8 cellular contexts compared by ENCODE assay signal in the genomic region with DNA sequence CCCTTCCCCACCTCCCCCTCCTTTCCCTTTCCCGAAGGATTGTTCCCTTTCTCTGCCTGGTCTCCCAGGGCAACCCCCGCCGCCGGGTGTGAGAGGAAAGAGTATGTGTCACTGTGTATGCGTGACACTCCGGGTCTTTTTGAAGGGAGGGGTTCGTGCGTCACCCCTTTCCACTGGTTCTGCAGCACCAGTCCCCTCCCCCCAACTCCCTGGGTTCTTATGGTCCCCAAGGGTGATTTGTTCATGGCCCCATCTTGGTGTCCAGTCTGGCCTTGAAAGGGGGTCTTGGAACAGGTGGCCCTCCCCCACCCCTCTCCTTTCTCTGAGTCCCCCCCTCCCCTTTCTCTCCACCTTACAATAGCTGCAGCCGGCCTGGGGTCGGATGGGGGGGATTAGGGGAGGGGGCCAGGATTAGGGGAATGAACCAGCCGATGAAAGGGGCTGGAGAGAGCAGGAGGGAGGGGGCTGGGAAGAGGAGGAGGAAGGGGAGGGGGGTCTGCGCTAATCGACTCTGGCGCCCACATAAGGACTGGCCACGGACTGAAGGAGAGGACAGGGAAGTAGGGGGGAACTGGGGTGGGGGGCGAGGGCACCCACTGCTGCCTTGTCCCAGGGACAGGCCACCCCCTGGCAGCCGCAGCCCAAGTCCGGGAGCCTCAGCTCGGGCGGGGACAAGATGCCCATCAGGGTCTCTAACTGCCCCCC. TPM values are rescaled to one million over a fixed set of nuclear protein-coding genes. Genes with fewer than 3 reads are reported as not detected.
A peak's percentile ranks its signal among the peaks of the same experiment; 100 is the strongest.
DNase-seq lines count a peak whose midpoint lies in the region; ATAC-seq and TF ChIP-seq lines count a peak whose summit lies in the region.

No MANE protein-coding gene starts in this region.

- ATAC-seq in HG03354 (IDR thresholded peaks at IDR 0.05; ENCODE audit: poor library complexity, severe bottlenecking, unreplicated experiment) = no peak
- no peak for ATAC-seq in GM18519 (IDR thresholded peaks at IDR 0.05; ENCODE audit: low FRiP score, unreplicated experiment)

- H3K36me3 ChIP-seq in ACC112 (ENCODE audit: insufficient read depth, low read length) (peaks cover 11% of the 10 kb centered on the region; the same call in 1 of the 2 replicates), HEK293 (ENCODE audit: control insufficient read depth in 2 of 2, insufficient read depth in 1 of 2, low read length in 2 of 2) (peaks cover 10 to 44% of the 10 kb centered on the region in 2 experiments), brain microvascular endothelial cell (replicated peaks) (peaks cover 31% of the 10 kb centered on the region)

- TF ChIP-seq CTCF in HEK293 (tag by site-specific recombination; IDR thresholded peaks at IDR 0.05) (no peak), brain microvascular endothelial cell (IDR thresholded peaks at IDR 0.05; ENCODE audit: low read depth, low read length, missing control alignments) (no peak)

- peak overlapping the region; percentile 90 for H3K27ac ChIP-seq in ACC112 (ENCODE audit: low read depth, low read length)
- H3K27ac ChIP-seq in HEK293 (ENCODE audit: extremely low read depth, low read depth, low read length) = peak overlapping the region; percentile 95; the same call in 1 of the 2 replicates
- H3K27ac ChIP-seq in brain microvascular endothelial cell = peak overlapping the region; percentile 79

- H2AFZ ChIP-seq in ACC112 (ENCODE audit: low read length, unreplicated experiment) = no peak overlapping the region

- H3K27me3 ChIP-seq in ACC112 (ENCODE audit: insufficient read depth, low read length) (no peaks in the 10 kb centered on the region), brain microvascular endothelial cell (replicated peaks) (no peaks in the 10 kb centered on the region)

- H3K4me3 ChIP-seq in ACC112 (ENCODE audit: low read depth, low read length) (peak overlapping the region; percentile 79), HEK293 (ENCODE audit: low read depth, low read length) (peak overlapping the region; percentile 88), brain microvascular endothelial cell (ENCODE audit: low read depth, low read length) (peak overlapping the region; percentile 78)

- peaks cover 21% of the 10 kb centered on the region for H3K79me2 ChIP-seq in ACC112 (ENCODE audit: control insufficient read depth, insufficient read depth, low read length, unreplicated experiment)

- no peaks in the 10 kb centered on the region for H3K9me3 ChIP-seq in HEK293 (ENCODE audit: control insufficient read depth, insufficient read depth, low read depth, low read length)

- in situ Hi-C loops in brain microvascular endothelial cell (cut with HindIII; ENCODE audit: low pct_ligation_motif_present, low sequenced_read_pairs) = no loop called here

- DNase-seq in brain microvascular endothelial cell (peak; percentile 68), mesenteric fat pad (ENCODE audit: low spot score) (peak; percentile 72), NCI-H1105 treated with DMSO at 0.1 percent for 48 hours (lab: John Stamatoyannopoulos, UW) (no peak), epidermal melanocyte (ENCODE audit: insufficient read length, low spot score) (no peak)

- CTCF ChIA-PET in HEK293 (lab: Yijun Ruan, JAX) = interaction anchor here (0.6 kb wide), 1 partner anchor 9 kb away, joined by 3 read pairs; no protein-coding TSS in a partner anchor

- POLR2A ChIA-PET in HEK293 (lab: Yijun Ruan, JAX) = interaction anchor here (0.6 to 2.8 kb wide), 5 partner anchors 9 to 235 kb away, joined by 3 to 23 read pairs (median 5); a partner anchor contains a TSS

- H3K4me1 ChIP-seq in ACC112 (ENCODE audit: control insufficient read depth, insufficient read depth, low read length, unreplicated experiment) (peaks cover 47% of the 10 kb centered on the region), HEK293 (ENCODE audit: control insufficient read depth, insufficient read depth, low read length) (peaks cover 15% of the 10 kb centered on the region)

TF ChIP-seq in HEK293, 187 proteins besides CTCF, POLR2A, EP300 and RAD21:
- TF ChIP-seq, protein P1, sequence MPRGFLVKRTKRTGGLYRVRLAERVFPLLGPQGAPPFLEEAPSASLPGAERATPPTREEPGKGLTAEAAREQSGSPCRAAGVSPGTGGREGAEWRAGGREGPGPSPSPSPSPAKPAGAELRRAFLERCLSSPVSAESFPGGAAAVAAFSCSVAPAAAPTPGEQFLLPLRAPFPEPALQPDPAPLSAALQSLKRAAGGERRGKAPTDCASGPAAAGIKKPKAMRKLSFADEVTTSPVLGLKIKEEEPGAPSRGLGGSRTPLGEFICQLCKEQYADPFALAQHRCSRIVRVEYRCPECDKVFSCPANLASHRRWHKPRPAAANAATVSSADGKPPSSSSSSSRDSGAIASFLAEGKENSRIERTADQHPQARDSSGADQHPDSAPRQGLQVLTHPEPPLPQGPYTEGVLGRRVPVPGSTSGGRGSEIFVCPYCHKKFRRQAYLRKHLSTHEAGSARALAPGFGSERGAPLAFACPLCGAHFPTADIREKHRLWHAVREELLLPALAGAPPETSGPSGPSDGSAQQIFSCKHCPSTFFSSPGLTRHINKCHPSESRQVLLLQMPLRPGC (tag by site-specific recombination; IDR thresholded peaks at IDR 0.05) = 0 out of 2 replicates have a peak, but pooled peaks have one; percentile 16
- TF ChIP-seq IKZF3 (tag by site-specific recombination; IDR thresholded peaks at IDR 0.05) = peak; percentile 97
- TF ChIP-seq PRDM1 (tag by site-specific recombination; IDR thresholded peaks at IDR 0.05) = peak; percentile 62; the same call in 1 of the 2 replicates
- peak; percentile 33; the same call in 1 of the 2 replicates for TF ChIP-seq ZNF629 (tag by site-specific recombination; IDR thresholded peaks at IDR 0.05)
- TF ChIP-seq KLF1 (tag by site-specific recombination; IDR thresholded peaks at IDR 0.05) = 0 out of 2 replicates have a peak, but pooled peaks have one; percentile 6
- TF ChIP-seq ZNF416 (tag by site-specific recombination; IDR thresholded peaks at IDR 0.05) = no peak
- no peak for TF ChIP-seq ZNF501 (tag by site-specific recombination; IDR thresholded peaks at IDR 0.05)

RNA-seq across cellular contexts. Expression of a gene that starts 1.3 kb away (rescaled TPM):
- total RNA-seq in mesenteric fat pad = 32.6 TPM

RNA-seq across cellular contexts. Expression of a gene that starts 2.6 kb away (rescaled TPM):
- total RNA-seq in mesenteric fat pad = 5.3 TPM

RNA-seq across cellular contexts. Expression of a gene that starts 6.3 kb away (rescaled TPM):
- 109 TPM for total RNA-seq in mesenteric fat pad

RNA-seq across cellular contexts. Expression of a gene that starts 6.6 kb away (rescaled TPM):
- total RNA-seq in mesenteric fat pad = 35.8 TPM

RNA-seq across cellular contexts. Expression of a gene that starts 14.7 kb away (rescaled TPM):
- 0.67 TPM for total RNA-seq in mesenteric fat pad

Comparison
In these comparisons a context has a peak if more than half of its experiments do, and no peak if none do; other contexts are left out.
1. DNase-seq: peak in brain microvascular endothelial cell (single experiment) and mesenteric fat pad (single experiment); none in NCI-H1105 treated with DMSO at 0.1 percent for 48 hours (single experiment) and epidermal melanocyte (single experiment).
2. Peak in every context shown above with its lines, with median percentiles within 50 percentile points of each other: H3K27ac ChIP-seq and H3K4me3 ChIP-seq.